8 cellular contexts compared by ENCODE assay signal in the genomic region with DNA sequence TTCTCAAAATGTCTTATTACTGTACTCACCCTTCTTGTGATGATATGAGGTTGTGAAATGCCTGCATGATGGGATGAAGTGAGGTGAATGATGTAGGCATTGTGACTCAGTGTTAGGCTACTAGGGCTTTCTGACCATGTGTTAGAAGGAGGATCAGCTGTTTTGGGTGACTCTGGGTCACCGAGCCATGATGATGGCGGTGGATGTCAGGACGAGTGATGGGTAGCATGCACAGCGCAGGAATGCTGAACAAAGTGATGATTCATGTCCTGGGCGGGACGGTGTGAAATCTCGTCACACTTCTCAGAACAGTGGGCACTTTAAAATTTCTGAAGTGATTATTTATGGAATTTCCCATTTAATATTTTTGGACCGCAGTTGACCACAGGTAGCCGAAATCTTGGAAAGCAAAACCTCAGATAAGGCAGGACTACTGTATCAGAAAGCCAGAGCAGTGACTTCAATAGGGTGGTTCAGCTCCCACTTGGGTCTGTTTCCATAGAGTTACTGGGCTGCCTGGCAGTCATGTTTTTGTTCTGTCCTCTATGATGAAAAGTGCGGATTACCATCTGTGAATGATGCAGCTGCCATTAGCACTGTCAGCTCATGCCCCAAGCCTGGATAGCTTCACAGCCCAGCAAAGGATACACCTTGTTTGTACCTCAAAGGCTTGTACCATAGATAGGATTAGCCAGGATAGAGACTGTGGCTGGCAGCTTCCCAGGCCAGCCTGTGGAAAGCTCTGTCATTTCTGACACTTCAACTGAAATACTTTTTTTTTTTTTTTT. TPM values are rescaled to one million over a fixed set of nuclear protein-coding genes. Genes with fewer than 3 reads are reported as not detected.
DNase-seq lines count a peak whose midpoint lies in the region; ATAC-seq and TF ChIP-seq lines count a peak whose summit lies in the region.

No MANE protein-coding gene starts in this region.

- intact Hi-C loops in transverse colon (cut with DNase I; ENCODE audit: low total_unique reads): no loop called here

- no peak for TF ChIP-seq POLR2A in transverse colon (IDR thresholded peaks at IDR 0.05)

- peak overlapping the region; percentile 76 for H3K27ac Mint-ChIP-seq in activated T-helper 17 cell treated with anti-CD3 and anti-CD28 coated beads, Interleukin-2, amount 50 U/mL, for 72 hours

- TF ChIP-seq CTCF in kidney epithelial cell (IDR thresholded peaks at IDR 0.05; ENCODE audit: insufficient read depth, low read length, poor library complexity, severe bottlenecking): no peak
- no peak for TF ChIP-seq CTCF in transverse colon (IDR thresholded peaks at IDR 0.05)

- peaks cover 32% of the 10 kb centered on the region for H3K4me1 Mint-ChIP-seq in activated T-helper 17 cell treated with anti-CD3 and anti-CD28 coated beads, Interleukin-2, amount 50 U/mL, for 72 hours

- H3K9me3 ChIP-seq in transverse colon: no peaks in the 10 kb centered on the region

- peak overlapping the region; percentile 86 to 93 (median 90) for H3K27ac ChIP-seq in transverse colon

- H3K36me3 Mint-ChIP-seq in activated T-helper 17 cell treated with anti-CD3 and anti-CD28 coated beads, Interleukin-2, amount 50 U/mL, for 72 hours (ENCODE audit: low read depth): peaks cover 82% of the 10 kb centered on the region

- peak; percentile 85 for DNase-seq in activated effector memory CD4-positive, alpha-beta T cell treated with anti-CD3 and anti-CD28 coated beads, Interleukin-2, amount 50 U/mL, for 16 hours
- DNase-seq in activated effector memory CD4-positive, alpha-beta T cell treated with Interleukin-2 at 50 U/mL for 16 hours: no peak
- DNase-seq in kidney epithelial cell (ENCODE audit: low read depth) (peak; percentile 95), transverse colon (no peak), NCI-H69 (lab: John Stamatoyannopoulos, UW) (no peak), HuH-7.5 (ENCODE audit: low spot score) (no peak)

- H3K27me3 ChIP-seq in kidney epithelial cell (ENCODE audit: control insufficient read depth, insufficient read depth, low read length): no peaks in the 10 kb centered on the region
- no peaks in the 10 kb centered on the region for H3K27me3 ChIP-seq in transverse colon

- no peak for TF ChIP-seq EP300 in transverse colon (IDR thresholded peaks at IDR 0.05; ENCODE audit: low read depth)

- peak overlapping the region; percentile 42 for H3K4me3 Mint-ChIP-seq in activated T-helper 17 cell treated with anti-CD3 and anti-CD28 coated beads, Interleukin-2, amount 50 U/mL, for 72 hours

- ATAC-seq in activated T-helper 17 cell treated with anti-CD3 and anti-CD28 coated beads, Interleukin-2, amount 50 U/mL, for 72 hours (replicated peaks): peak; percentile 93
- no peak for ATAC-seq in GM19351 (IDR thresholded peaks at IDR 0.05; ENCODE audit: unreplicated experiment)

- H3K4me1 ChIP-seq in transverse colon: peaks cover 64 to 91% (median 82%) of the 10 kb centered on the region in 4 donors

- no peaks in the 10 kb centered on the region for H3K27me3 Mint-ChIP-seq in activated T-helper 17 cell treated with anti-CD3 and anti-CD28 coated beads, Interleukin-2, amount 50 U/mL, for 72 hours

- in situ Hi-C loops in transverse colon (cut with MboI; ENCODE audit: low pct_ligation_motif_present in 1 of 4, low pct_unique_long_range_greater_than_20kb in 1 of 4, low sequenced_read_pairs in 3 of 4): no loop called here

- no peaks in the 10 kb centered on the region for H3K9me3 Mint-ChIP-seq in activated T-helper 17 cell treated with anti-CD3 and anti-CD28 coated beads, Interleukin-2, amount 50 U/mL, for 72 hours

- no peak overlapping the region for H3K4me3 ChIP-seq in kidney epithelial cell (ENCODE audit: low read depth, low read length)
- no peak overlapping the region for H3K4me3 ChIP-seq in transverse colon

- WGBS in transverse colon (ENCODE audit: low coverage in 1 of 2), 2 donors: 82 to 100% methylated on average over 2 to 10 of the region's 10 CpGs

- H3K36me3 ChIP-seq in kidney epithelial cell (ENCODE audit: control insufficient read depth, insufficient read depth, low read length) (no peaks in the 10 kb centered on the region), transverse colon (no peaks in the 10 kb centered on the region)

RNA-seq across cellular contexts. Expression of gene IL6R, which starts 26.6 kb away (rescaled TPM):
- total RNA-seq in activated T-helper 17 cell treated with anti-CD3 and anti-CD28 coated beads, Interleukin-2, amount 50 U/mL, for 72 hours: 10 to 100 TPM; 38.2 to 41.2 TPM
- total RNA-seq in kidney epithelial cell (9.6 and 11.7 TPM in 2 replicates), transverse colon (100 to 1,000 TPM in 1 of 4 donors, 10 to 100 TPM in 3; 10.7 to 107 (median 77.3) TPM)

Comparison
In these comparisons a context has a peak if more than half of its experiments do, and no peak if none do; other contexts are left out.
1. DNase-seq: peak in activated effector memory CD4-positive, alpha-beta T cell treated with anti-CD3 and anti-CD28 coated beads, Interleukin-2, amount 50 U/mL, for 16 hours (single experiment) and kidney epithelial cell (single experiment); none in activated effector memory CD4-positive, alpha-beta T cell treated with Interleukin-2 at 50 U/mL for 16 hours (single experiment), transverse colon (single experiment), NCI-H69 (single experiment) and HuH-7.5 (single experiment).